Comparison of ENCODE assay signal across 13 cellular contexts in genomic region chr1:162734047-162734446, GRCh38. TPM values are rescaled to one million over a fixed set of nuclear protein-coding genes. Genes with fewer than 3 reads are reported as not detected.
DNase-seq lines count a peak whose midpoint lies in the region; TF ChIP-seq lines count a peak whose summit lies in the region.
"Had no signal": no experiment of that assay in that cellular context is flagged by ENCODE, and none has a peak within 500 bp of the region (broad histone marks: within the 10 kb centered on the region; RNA-seq: fewer than 3 reads in every experiment).

No MANE protein-coding gene starts in this region.

- intact Hi-C loops in sigmoid colon (cut with DNase I) (loop anchor here (5.0 to 10.0 kb wide), 3 partner anchors 51 to 102 kb away; partner anchors contain the start of gene DDR2), tibial artery (cut with DNase I; ENCODE audit: low total_unique reads) (no loop called here), posterior cingulate gyrus (cut with DNase I) (no loop called here)

- H3K4me1 ChIP-seq in sigmoid colon (peaks cover 0 to 61% (median 52%) of the 10 kb centered on the region in 4 donors), tibial artery (peaks cover 0 to 33% (median 24%) of the 10 kb centered on the region in 4 donors)
- H3K4me1 ChIP-seq: BLaER1, HAP-1 had no signal

- no peak for TF ChIP-seq EP300 in sigmoid colon (IDR thresholded peaks at IDR 0.05)

- H3K36me3 ChIP-seq in sigmoid colon = no peaks in the 10 kb centered on the region
- no peaks in the 10 kb centered on the region for H3K36me3 ChIP-seq in tibial artery
- H3K36me3 ChIP-seq: BLaER1, HAP-1 had no signal

- TF ChIP-seq POLR2A in sigmoid colon (IDR thresholded peaks at IDR 0.05) = no peak

- TF ChIP-seq CTCF in C4-2B (conservative IDR thresholded peaks at IDR 0.05) (no peak), epithelial cell of esophagus (IDR thresholded peaks at IDR 0.05; ENCODE audit: insufficient read depth, low read depth, low read length, missing control alignments) (no peak), sigmoid colon (IDR thresholded peaks at IDR 0.05) (no peak), tibial artery (IDR thresholded peaks at IDR 0.05) (no peak)

- no peaks in the 10 kb centered on the region for H3K27me3 ChIP-seq in sigmoid colon
- no peaks in the 10 kb centered on the region for H3K27me3 ChIP-seq in tibial artery
- H3K27me3 ChIP-seq: BLaER1 had no signal

- 56 to 75% methylated on average over 2 of the region's 2 CpGs for WGBS in sigmoid colon, 2 donors

- peak overlapping the region; percentile 30; the same call in 1 of the 2 replicates for H3K27ac ChIP-seq in C4-2B
- peak overlapping the region in 3 of 4 donors; percentile 80 to 84 (median 81) for H3K27ac ChIP-seq in sigmoid colon
- peak overlapping the region; percentile 64 to 76 for H3K27ac ChIP-seq in tibial artery
- H3K27ac ChIP-seq: BLaER1 had no signal

- H3K9me3 ChIP-seq in sigmoid colon = no peaks in the 10 kb centered on the region
- H3K9me3 ChIP-seq in tibial artery = no peaks in the 10 kb centered on the region
- H3K9me3 ChIP-seq: BLaER1, HAP-1 had no signal

- DNase-seq in epithelial cell of esophagus (ENCODE audit: low read depth) (peak; percentile 18), sigmoid colon (no peak), tibial artery (no peak), DMS153 treated with DMSO at 0.1 percent for 48 hours (lab: John Stamatoyannopoulos, UW; ENCODE audit: unreplicated experiment) (no peak), GOT3 (lab: John Stamatoyannopoulos, UW) (no peak), posterior cingulate gyrus (no peak)
- DNase-seq: 8988T; AML-193; CD4-positive, CD25-positive, alpha-beta regulatory T cell had no signal

- H3K4me3 ChIP-seq in epithelial cell of esophagus (ENCODE audit: low read length) (no peak overlapping the region), sigmoid colon (no peak overlapping the region), tibial artery (no peak overlapping the region)
- H3K4me3 ChIP-seq: BLaER1, GM23338, HAP-1 had no signal

RNA-seq across cellular contexts. Expression of gene HSD17B7, which starts 56.5 kb away (rescaled TPM):
- 10 to 100 TPM; 10.8 to 54.2 (median 13.1) TPM for total RNA-seq in sigmoid colon
- polyA plus RNA-seq in sigmoid colon = 10 to 100 TPM; 11.3 to 27.9 (median 11.4) TPM

Comparison
In these comparisons a context has a peak if more than half of its experiments do, and no peak if none do; other contexts are left out.
1. H3K27ac ChIP-seq: peak in every context shown above with its lines; median percentile 81 in sigmoid colon; 70 in tibial artery; 30 in C4-2B.